ENCODE assay signal across 13 cellular contexts in the genomic region with DNA sequence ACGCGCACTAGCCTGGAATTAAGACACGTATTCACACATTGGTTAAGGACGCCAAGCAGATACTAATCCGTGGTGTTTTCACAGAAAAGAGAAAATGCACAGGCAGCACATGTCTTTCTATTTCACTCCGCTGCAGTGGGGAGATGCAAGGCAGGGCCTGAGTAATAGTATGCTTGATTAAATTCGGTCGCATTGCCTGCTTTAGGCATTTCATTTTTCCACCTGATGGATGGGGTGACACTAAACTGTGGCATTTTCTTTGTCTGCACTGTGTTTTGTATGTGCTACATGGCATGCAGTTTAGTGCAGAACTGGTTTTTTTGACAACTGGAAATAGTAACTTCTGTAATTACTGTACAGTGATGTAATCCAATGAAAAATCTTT.
A peak's percentile ranks its signal among the peaks of the same experiment; 100 is the strongest.
DNase-seq lines count a peak whose midpoint lies in the region; ATAC-seq and TF ChIP-seq lines count a peak whose summit lies in the region.
"Had no signal": no experiment of that assay in that cellular context is flagged by ENCODE, and none has a peak within 500 bp of the region (broad histone marks: within the 10 kb centered on the region; RNA-seq: fewer than 3 reads in every experiment).

No MANE protein-coding gene starts in this region.

- peaks cover 14% of the 10 kb centered on the region; the same call in 1 of the 2 replicates for H3K4me1 ChIP-seq in iPS-20b (ENCODE audit: insufficient read depth, low read length)
- H3K4me1 ChIP-seq in spleen, result peaks cover 0 to 9% (median 2%) of the 10 kb centered on the region in 6 donors
- H3K4me1 ChIP-seq in colonic mucosa, result no peaks in the 10 kb centered on the region

- no peaks in the 10 kb centered on the region for H3K9me3 Mint-ChIP-seq in activated naive CD8-positive, alpha-beta T cell treated with anti-CD3 and anti-CD28 coated beads, Interleukin-2, amount 50 U/mL, for 24 hours

- DNase-seq in activated naive CD8-positive, alpha-beta T cell treated with anti-CD3 and anti-CD28 coated beads, Interleukin-2, amount 50 U/mL, for 24 hours, result no peak
- DNase-seq in spleen (no peak), colonic mucosa (no peak)
- DNase-seq: activated CD4-positive, alpha-beta T cell treated with anti-CD3 and anti-CD28 coated beads, Interleukin-2, amount 50 U/mL, for 1 hour; GF-D8; MV-4-11; RPMI8226; small intestine; stimulated activated naive CD4-positive, alpha-beta T cell treated with Interleukin-2 at 50 U/mL for 16 hours had no signal

- H3K27ac Mint-ChIP-seq in activated naive CD8-positive, alpha-beta T cell treated with anti-CD3 and anti-CD28 coated beads, Interleukin-2, amount 50 U/mL, for 24 hours, result no peak overlapping the region

- H3K4me1 Mint-ChIP-seq in activated naive CD8-positive, alpha-beta T cell treated with anti-CD3 and anti-CD28 coated beads, Interleukin-2, amount 50 U/mL, for 24 hours, result peaks cover 14% of the 10 kb centered on the region

- TF ChIP-seq POLR2A in spleen (IDR thresholded peaks at IDR 0.05), result no peak

- intact Hi-C loops in spleen (cut with DNase I; ENCODE audit: low total_unique reads), result no loop called here
- intact Hi-C loops in colonic mucosa (cut with DNase I), result no loop called here

- peak overlapping the region; percentile 45 for H3K4me3 Mint-ChIP-seq in activated naive CD8-positive, alpha-beta T cell treated with anti-CD3 and anti-CD28 coated beads, Interleukin-2, amount 50 U/mL, for 24 hours

- H3K27ac ChIP-seq in iPS-20b (ENCODE audit: low read length) (no peak overlapping the region), spleen (peak overlapping the region in 4 of 8 donors; percentile 15 to 67 (median 50)), colonic mucosa (no peak overlapping the region)

- no peaks in the 10 kb centered on the region for H3K36me3 Mint-ChIP-seq in activated naive CD8-positive, alpha-beta T cell treated with anti-CD3 and anti-CD28 coated beads, Interleukin-2, amount 50 U/mL, for 24 hours (ENCODE audit: low read depth)

- H3K9ac ChIP-seq in iPS-20b (ENCODE audit: low read depth, low read length) (peak overlapping the region; percentile 64; the same call in 1 of the 2 replicates), colonic mucosa (ENCODE audit: low read depth in 2 of 2, low read length in 2 of 2) (no peak overlapping the region)

- H3K9me3 ChIP-seq in iPS-20b (ENCODE audit: insufficient read depth, low read depth, low read length), result no peaks in the 10 kb centered on the region
- H3K9me3 ChIP-seq in spleen, result peaks cover 0 to 6% (median 0%) of the 10 kb centered on the region in 8 donors
- H3K9me3 ChIP-seq in colonic mucosa, result no peaks in the 10 kb centered on the region

- H3K36me3 ChIP-seq in iPS-20b (ENCODE audit: insufficient read depth, low read depth, low read length) (no peaks in the 10 kb centered on the region), spleen (no peaks in the 10 kb centered on the region), colonic mucosa (no peaks in the 10 kb centered on the region)

- WGBS in spleen, 5 donors, result 19 to 39% (median 26%) methylated on average over 8 of the region's 8 CpGs

- peaks cover 35% of the 10 kb centered on the region for H3K27me3 Mint-ChIP-seq in activated naive CD8-positive, alpha-beta T cell treated with anti-CD3 and anti-CD28 coated beads, Interleukin-2, amount 50 U/mL, for 24 hours

- no peak for TF ChIP-seq CTCF in spleen (IDR thresholded peaks at IDR 0.05 in 8 of 11, conservative IDR thresholded peaks at IDR 0.05 in 3 of 11)
- no peak for TF ChIP-seq CTCF in colonic mucosa (IDR thresholded peaks at IDR 0.05)

- H3K27me3 ChIP-seq in iPS-20b (ENCODE audit: insufficient read depth, low read length) (peaks cover 7% of the 10 kb centered on the region; the same call in 1 of the 2 replicates), spleen (replicated peaks in 1 of 7) (peaks cover 0 to 23% (median 5%) of the 10 kb centered on the region in 7 donors), colonic mucosa (no peaks in the 10 kb centered on the region)

- ATAC-seq in GM21786 (IDR thresholded peaks at IDR 0.05; ENCODE audit: unreplicated experiment) (peak; percentile 8), HG03439 (IDR thresholded peaks at IDR 0.05; ENCODE audit: unreplicated experiment) (no peak), GM18870 (IDR thresholded peaks at IDR 0.05; ENCODE audit: unreplicated experiment) (no peak)
- no peak for ATAC-seq in activated naive CD8-positive, alpha-beta T cell treated with anti-CD3 and anti-CD28 coated beads, Interleukin-2, amount 50 U/mL, for 24 hours

- H3K4me3 ChIP-seq in iPS-20b (ENCODE audit: low read length) (peak overlapping the region; percentile 53; the same call in 1 of the 2 replicates), spleen (peak overlapping the region in 7 of 8 donors; percentile 15 to 56 (median 29)), colonic mucosa (no peak overlapping the region)
